In genomic region chr1:196801920-196802319, GRCh38 we compare ENCODE assay signal across 13 cellular contexts. TPM values are rescaled to one million over a fixed set of nuclear protein-coding genes. Genes with fewer than 3 reads are reported as not detected.
"Had no signal": no experiment of that assay in that cellular context is flagged by ENCODE, and none has a peak within 500 bp of the region (broad histone marks: within the 10 kb centered on the region; RNA-seq: fewer than 3 reads in every experiment).

No MANE protein-coding gene starts in this region.

RNA-seq across cellular contexts. Expression of gene CFHR1, which starts 17.6 kb away (rescaled TPM):
- total RNA-seq: activated CD4-positive, alpha-beta memory T cell treated with anti-CD3 and anti-CD28 coated beads, Interleukin-2, amount 10 ng/mL, durations not matched to agents 7 days and 5 days; activated CD4-positive, alpha-beta T cell treated with anti-CD3 and anti-CD28 coated beads for 36 hours; activated CD4-positive, alpha-beta T cell treated with anti-CD3 and anti-CD28 coated beads, Interleukin-2, amount 10 ng/mL, durations not matched to agents 7 days and 5 days; activated CD8-positive, alpha-beta memory T cell treated with anti-CD3 and anti-CD28 coated beads, Interleukin-2, amount 10 ng/mL, durations not matched to agents 7 days and 5 days; activated CD8-positive, alpha-beta T cell treated with anti-CD3 and anti-CD28 coated beads, Interleukin-2, amount 10 ng/mL, durations not matched to agents 7 days and 5 days; activated naive CD8-positive, alpha-beta T cell treated with anti-CD3 and anti-CD28 coated beads, Interleukin-2, amount 10 ng/mL, durations not matched to agents 7 days and 5 days; activated T-helper 2 cell treated with anti-CD3 and anti-CD28 coated beads, Interferon-gamma antibody, Interleukin-2, Interleukin-4, amounts not matched to agents 10 μg/mL and 5 μg/mL and 100 μg/mL, durations not matched to agents 14 hours and 24 hours and 36 hours; breast epithelium; cardiac septum; cerebellum; T-helper 1 cell treated with Interleukin-12 subunit alpha and Interleukin-12 subunit beta and Interleukin-4 antibody, amounts not matched to agents 30 ng/mL and 1 ng/mL, for 36 hours; T-helper 17 cell; T-helper 2 cell treated with Interferon-gamma antibody and Interleukin-4, amounts not matched to agents 100 ng/mL and 5 ng/mL, for 36 hours had no signal

RNA-seq across cellular contexts. Expression of gene CFHR3, which starts 27.3 kb away (rescaled TPM):
- total RNA-seq: activated CD4-positive, alpha-beta memory T cell treated with anti-CD3 and anti-CD28 coated beads, Interleukin-2, amount 10 ng/mL, durations not matched to agents 7 days and 5 days; activated CD4-positive, alpha-beta T cell treated with anti-CD3 and anti-CD28 coated beads for 36 hours; activated CD4-positive, alpha-beta T cell treated with anti-CD3 and anti-CD28 coated beads, Interleukin-2, amount 10 ng/mL, durations not matched to agents 7 days and 5 days; activated CD8-positive, alpha-beta memory T cell treated with anti-CD3 and anti-CD28 coated beads, Interleukin-2, amount 10 ng/mL, durations not matched to agents 7 days and 5 days; activated CD8-positive, alpha-beta T cell treated with anti-CD3 and anti-CD28 coated beads, Interleukin-2, amount 10 ng/mL, durations not matched to agents 7 days and 5 days; activated naive CD8-positive, alpha-beta T cell treated with anti-CD3 and anti-CD28 coated beads, Interleukin-2, amount 10 ng/mL, durations not matched to agents 7 days and 5 days; activated T-helper 2 cell treated with anti-CD3 and anti-CD28 coated beads, Interferon-gamma antibody, Interleukin-2, Interleukin-4, amounts not matched to agents 10 μg/mL and 5 μg/mL and 100 μg/mL, durations not matched to agents 14 hours and 24 hours and 36 hours; breast epithelium; cardiac septum; cerebellum; T-helper 1 cell treated with Interleukin-12 subunit alpha and Interleukin-12 subunit beta and Interleukin-4 antibody, amounts not matched to agents 30 ng/mL and 1 ng/mL, for 36 hours; T-helper 17 cell; T-helper 2 cell treated with Interferon-gamma antibody and Interleukin-4, amounts not matched to agents 100 ng/mL and 5 ng/mL, for 36 hours had no signal
